ENCODE assay signal across 1 cellular context in genomic region chr11:102751673-102752072, GRCh38.
TF ChIP-seq lines count a peak whose summit lies in the region.

No MANE protein-coding gene starts in this region.

TF ChIP-seq in WTC11, 78 proteins besides CTCF, POLR2A, EP300 and RAD21:
- no peak for TF ChIP-seq ZNF121 (CRISPR knock-in tag; IDR thresholded peaks at IDR 0.05)
- TF ChIP-seq CBFB (CRISPR knock-in tag; IDR thresholded peaks at IDR 0.05; ENCODE audit: low read depth), result no peak
- TF ChIP-seq, protein P1, sequence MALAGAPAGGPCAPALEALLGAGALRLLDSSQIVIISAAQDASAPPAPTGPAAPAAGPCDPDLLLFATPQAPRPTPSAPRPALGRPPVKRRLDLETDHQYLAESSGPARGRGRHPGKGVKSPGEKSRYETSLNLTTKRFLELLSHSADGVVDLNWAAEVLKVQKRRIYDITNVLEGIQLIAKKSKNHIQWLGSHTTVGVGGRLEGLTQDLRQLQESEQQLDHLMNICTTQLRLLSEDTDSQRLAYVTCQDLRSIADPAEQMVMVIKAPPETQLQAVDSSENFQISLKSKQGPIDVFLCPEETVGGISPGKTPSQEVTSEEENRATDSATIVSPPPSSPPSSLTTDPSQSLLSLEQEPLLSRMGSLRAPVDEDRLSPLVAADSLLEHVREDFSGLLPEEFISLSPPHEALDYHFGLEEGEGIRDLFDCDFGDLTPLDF (CRISPR knock-in tag; IDR thresholded peaks at IDR 0.05), result no peak
- no peak for TF ChIP-seq ZNF219 (CRISPR knock-in tag; IDR thresholded peaks at IDR 0.05; ENCODE audit: borderline replicate concordance)
- no peak for TF ChIP-seq AR (CRISPR knock-in tag; IDR thresholded peaks at IDR 0.05)
- TF ChIP-seq, protein P2, sequence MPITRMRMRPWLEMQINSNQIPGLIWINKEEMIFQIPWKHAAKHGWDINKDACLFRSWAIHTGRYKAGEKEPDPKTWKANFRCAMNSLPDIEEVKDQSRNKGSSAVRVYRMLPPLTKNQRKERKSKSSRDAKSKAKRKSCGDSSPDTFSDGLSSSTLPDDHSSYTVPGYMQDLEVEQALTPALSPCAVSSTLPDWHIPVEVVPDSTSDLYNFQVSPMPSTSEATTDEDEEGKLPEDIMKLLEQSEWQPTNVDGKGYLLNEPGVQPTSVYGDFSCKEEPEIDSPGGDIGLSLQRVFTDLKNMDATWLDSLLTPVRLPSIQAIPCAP (CRISPR knock-in tag; IDR thresholded peaks at IDR 0.05), result no peak
- TF ChIP-seq NR2C2 (CRISPR knock-in tag; IDR thresholded peaks at IDR 0.05), result no peak
- TF ChIP-seq EMX1 (CRISPR knock-in tag; IDR thresholded peaks at IDR 0.05), result 0 out of 2 replicates have a peak, but pooled peaks have one; percentile 36
TF ChIP-seq in WTC11: peak in this region for 1.
